Comparison of ENCODE assay signal across 1 cellular context in genomic region chr12:86376052-86376451, GRCh38.
TF ChIP-seq lines count a peak whose summit lies in the region.

No MANE protein-coding gene starts in this region.

TF ChIP-seq in SK-N-SH, 30 proteins besides CTCF, POLR2A, EP300 and RAD21 (continued from another document):
- no peak for TF ChIP-seq YY1 (IDR thresholded peaks at IDR 0.05; ENCODE audit: low read depth)
- TF ChIP-seq RXRA (IDR thresholded peaks at IDR 0.05; ENCODE audit: borderline replicate concordance, low read depth): no peak
- TF ChIP-seq, protein P1, sequence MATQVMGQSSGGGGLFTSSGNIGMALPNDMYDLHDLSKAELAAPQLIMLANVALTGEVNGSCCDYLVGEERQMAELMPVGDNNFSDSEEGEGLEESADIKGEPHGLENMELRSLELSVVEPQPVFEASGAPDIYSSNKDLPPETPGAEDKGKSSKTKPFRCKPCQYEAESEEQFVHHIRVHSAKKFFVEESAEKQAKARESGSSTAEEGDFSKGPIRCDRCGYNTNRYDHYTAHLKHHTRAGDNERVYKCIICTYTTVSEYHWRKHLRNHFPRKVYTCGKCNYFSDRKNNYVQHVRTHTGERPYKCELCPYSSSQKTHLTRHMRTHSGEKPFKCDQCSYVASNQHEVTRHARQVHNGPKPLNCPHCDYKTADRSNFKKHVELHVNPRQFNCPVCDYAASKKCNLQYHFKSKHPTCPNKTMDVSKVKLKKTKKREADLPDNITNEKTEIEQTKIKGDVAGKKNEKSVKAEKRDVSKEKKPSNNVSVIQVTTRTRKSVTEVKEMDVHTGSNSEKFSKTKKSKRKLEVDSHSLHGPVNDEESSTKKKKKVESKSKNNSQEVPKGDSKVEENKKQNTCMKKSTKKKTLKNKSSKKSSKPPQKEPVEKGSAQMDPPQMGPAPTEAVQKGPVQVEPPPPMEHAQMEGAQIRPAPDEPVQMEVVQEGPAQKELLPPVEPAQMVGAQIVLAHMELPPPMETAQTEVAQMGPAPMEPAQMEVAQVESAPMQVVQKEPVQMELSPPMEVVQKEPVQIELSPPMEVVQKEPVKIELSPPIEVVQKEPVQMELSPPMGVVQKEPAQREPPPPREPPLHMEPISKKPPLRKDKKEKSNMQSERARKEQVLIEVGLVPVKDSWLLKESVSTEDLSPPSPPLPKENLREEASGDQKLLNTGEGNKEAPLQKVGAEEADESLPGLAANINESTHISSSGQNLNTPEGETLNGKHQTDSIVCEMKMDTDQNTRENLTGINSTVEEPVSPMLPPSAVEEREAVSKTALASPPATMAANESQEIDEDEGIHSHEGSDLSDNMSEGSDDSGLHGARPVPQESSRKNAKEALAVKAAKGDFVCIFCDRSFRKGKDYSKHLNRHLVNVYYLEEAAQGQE (IDR thresholded peaks at IDR 0.05; ENCODE audit: low read depth, low read length): no peak
